ENCODE assay signal across 34 cellular contexts in genomic region chr16:28520672-28521071, GRCh38. TPM values are rescaled to one million over a fixed set of nuclear protein-coding genes. Genes with fewer than 3 reads are reported as not detected.
"Had no signal": no experiment of that assay in that cellular context is flagged by ENCODE, and none has a peak within 500 bp of the region (broad histone marks: within the 10 kb centered on the region; RNA-seq: fewer than 3 reads in every experiment).

No MANE protein-coding gene starts in this region.

- H3K36me3 ChIP-seq: adrenal gland, esophagus muscularis mucosa, gastrocnemius medialis had no signal

- DNase-seq: activated CD4-positive, alpha-beta memory T cell treated with anti-CD3 and anti-CD28 coated beads for 36 hours; activated CD4-positive, alpha-beta T cell treated with anti-CD3 and anti-CD28 coated beads for 36 hours; activated CD4-positive, alpha-beta T cell treated with anti-CD3 and anti-CD28 coated beads, Interleukin-2, amount 10 ng/mL, durations not matched to agents 24 days and 14 days; activated CD4-positive, CD25-positive, alpha-beta regulatory T cell; activated CD4-positive, CD25-positive, alpha-beta regulatory T cell treated with anti-CD3 and anti-CD28 coated beads, Interleukin-2, amount 50 U/mL, for 72 hours; activated CD8-positive, alpha-beta memory T cell treated with anti-CD3 and anti-CD28 coated beads, Interleukin-2, amount 10 ng/mL, durations not matched to agents 7 days and 5 days; activated CD8-positive, alpha-beta memory T cell treated with anti-CD3 and anti-CD28 coated beads, Interleukin-2, amount 50 U/mL, for 4 hours; activated CD8-positive, alpha-beta T cell treated with anti-CD3 and anti-CD28 coated beads, Interleukin-2, amount 10 ng/mL, durations not matched to agents 7 days and 5 days; activated effector memory CD4-positive, alpha-beta T cell treated with anti-CD3 and anti-CD28 coated beads, Interleukin-2, amount 50 U/mL, for 16 hours; activated naive CD4-positive, alpha-beta T cell treated with anti-CD3 and anti-CD28 coated beads for 36 hours; activated naive CD8-positive, alpha-beta T cell treated with anti-CD3 and anti-CD28 coated beads for 36 hours; activated naive CD8-positive, alpha-beta T cell treated with anti-CD3 and anti-CD28 coated beads, Interleukin-2, amount 50 U/mL, for 24 hours; activated T-cell treated with anti-CD3 and anti-CD28 coated beads, Interleukin-2, amount 50 U/mL, for 1 hour; activated T-cell treated with anti-CD3 and anti-CD28 coated beads, Interleukin-2, amount 50 U/mL, for 48 hours; adrenal gland; amygdala; aorta; body of pancreas; cortex of kidney; dermis blood vessel endothelial cell; effector CD4-positive, alpha-beta T cell; effector memory CD8-positive, alpha-beta T cell; erythroblast; foreskin keratinocyte; gastrocnemius medialis; glutamatergic neuron; T-helper 2 cell had no signal

- H3K27ac ChIP-seq: adrenal gland, body of pancreas, esophagus muscularis mucosa, foreskin keratinocyte, gastrocnemius medialis had no signal

- H3K4me1 ChIP-seq: foreskin keratinocyte had no signal

- H3K9me3 ChIP-seq: adrenal gland, body of pancreas, esophagus muscularis mucosa, gastrocnemius medialis had no signal

- FAIRE-seq: colon had no signal

- H3K27me3 ChIP-seq: adrenal gland, body of pancreas, esophagus muscularis mucosa, foreskin keratinocyte, gastrocnemius medialis had no signal

- H3K4me3 ChIP-seq: adrenal gland, body of pancreas, esophagus muscularis mucosa, gastrocnemius medialis had no signal

- ATAC-seq: activated CD4-positive, alpha-beta T cell treated with anti-CD3 and anti-CD28 coated beads for 36 hours; activated CD8-positive, alpha-beta memory T cell treated with anti-CD3 and anti-CD28 coated beads, Interleukin-2, amount 10 ng/mL, durations not matched to agents 7 days and 5 days; activated CD8-positive, alpha-beta T cell treated with anti-CD3 and anti-CD28 coated beads, Interleukin-2, amount 10 ng/mL, durations not matched to agents 7 days and 5 days; activated naive CD8-positive, alpha-beta T cell treated with anti-CD3 and anti-CD28 coated beads, Interleukin-2, amount 50 U/mL, for 24 hours; body of pancreas; effector memory CD8-positive, alpha-beta T cell; foreskin keratinocyte; gastrocnemius medialis had no signal

RNA-seq across cellular contexts. Expression of gene IL27, which starts 14.0 kb away (rescaled TPM):
- total RNA-seq: activated CD4-positive, alpha-beta memory T cell treated with anti-CD3 and anti-CD28 coated beads for 36 hours; activated CD4-positive, alpha-beta T cell treated with anti-CD3 and anti-CD28 coated beads for 36 hours; activated CD4-positive, alpha-beta T cell treated with anti-CD3 and anti-CD28 coated beads, Interleukin-2, amount 10 ng/mL, durations not matched to agents 24 days and 14 days; activated CD8-positive, alpha-beta memory T cell treated with anti-CD3 and anti-CD28 coated beads for 36 hours; activated CD8-positive, alpha-beta memory T cell treated with anti-CD3 and anti-CD28 coated beads, Interleukin-2, amount 10 ng/mL, durations not matched to agents 7 days and 5 days; activated CD8-positive, alpha-beta T cell treated with anti-CD3 and anti-CD28 coated beads, Interleukin-2, amount 10 ng/mL, durations not matched to agents 7 days and 5 days; activated naive CD4-positive, alpha-beta T cell treated with anti-CD3 and anti-CD28 coated beads for 36 hours; activated naive CD8-positive, alpha-beta T cell treated with anti-CD3 and anti-CD28 coated beads for 36 hours; activated T-helper 1 cell treated with anti-CD3 and anti-CD28 coated beads, Interleukin-12 subunit alpha, Interleukin-12 subunit beta, Interleukin-2, Interleukin-4 antibody, amounts not matched to agents 30 ng/mL and 10 ng/mL and 1 ng/mL, durations not matched to agents 14 hours and 24 hours and 36 hours; activated T-helper 2 cell treated with anti-CD3 and anti-CD28 coated beads, Interferon-gamma antibody, Interleukin-2, Interleukin-4, amounts not matched to agents 10 μg/mL and 5 μg/mL and 100 μg/mL, durations not matched to agents 14 hours and 24 hours and 36 hours; body of pancreas; chondrocyte; dermis blood vessel endothelial cell; esophagus muscularis mucosa; foreskin keratinocyte; gastrocnemius medialis; T-helper 1 cell treated with Interleukin-12 subunit alpha and Interleukin-12 subunit beta and Interleukin-4 antibody, amounts not matched to agents 30 ng/mL and 1 ng/mL, for 36 hours had no signal
- polyA plus RNA-seq: foreskin keratinocyte had no signal

RNA-seq across cellular contexts. Expression of gene NUPR1, which starts 18.1 kb away (rescaled TPM):
- total RNA-seq: activated CD4-positive, alpha-beta memory T cell treated with anti-CD3 and anti-CD28 coated beads for 36 hours; activated CD4-positive, alpha-beta T cell treated with anti-CD3 and anti-CD28 coated beads for 36 hours; activated CD4-positive, alpha-beta T cell treated with anti-CD3 and anti-CD28 coated beads, Interleukin-2, amount 10 ng/mL, durations not matched to agents 24 days and 14 days; activated CD8-positive, alpha-beta memory T cell treated with anti-CD3 and anti-CD28 coated beads for 36 hours; activated CD8-positive, alpha-beta memory T cell treated with anti-CD3 and anti-CD28 coated beads, Interleukin-2, amount 10 ng/mL, durations not matched to agents 7 days and 5 days; activated CD8-positive, alpha-beta T cell treated with anti-CD3 and anti-CD28 coated beads, Interleukin-2, amount 10 ng/mL, durations not matched to agents 7 days and 5 days; activated naive CD4-positive, alpha-beta T cell treated with anti-CD3 and anti-CD28 coated beads for 36 hours; activated naive CD8-positive, alpha-beta T cell treated with anti-CD3 and anti-CD28 coated beads for 36 hours; activated T-helper 1 cell treated with anti-CD3 and anti-CD28 coated beads, Interleukin-12 subunit alpha, Interleukin-12 subunit beta, Interleukin-2, Interleukin-4 antibody, amounts not matched to agents 30 ng/mL and 10 ng/mL and 1 ng/mL, durations not matched to agents 14 hours and 24 hours and 36 hours; activated T-helper 2 cell treated with anti-CD3 and anti-CD28 coated beads, Interferon-gamma antibody, Interleukin-2, Interleukin-4, amounts not matched to agents 10 μg/mL and 5 μg/mL and 100 μg/mL, durations not matched to agents 14 hours and 24 hours and 36 hours; T-helper 1 cell treated with Interleukin-12 subunit alpha and Interleukin-12 subunit beta and Interleukin-4 antibody, amounts not matched to agents 30 ng/mL and 1 ng/mL, for 36 hours had no signal

RNA-seq across cellular contexts. Expression of gene APOBR, which starts 26.2 kb away (rescaled TPM):
- total RNA-seq: foreskin keratinocyte had no signal
- polyA plus RNA-seq: foreskin keratinocyte had no signal
